Comparison of ENCODE assay signal across 9 cellular contexts in genomic region chr13:98541701-98542203, GRCh38. TPM values are rescaled to one million over a fixed set of nuclear protein-coding genes. Genes with fewer than 3 reads are reported as not detected.
DNase-seq lines count a peak whose midpoint lies in the region; ATAC-seq and FAIRE-seq lines count a peak whose summit lies in the region.
"Had no signal": no experiment of that assay in that cellular context is flagged by ENCODE, and none has a peak within 500 bp of the region (broad histone marks: within the 10 kb centered on the region; RNA-seq: fewer than 3 reads in every experiment).

No MANE protein-coding gene starts in this region.

- peak; percentile 70 for FAIRE-seq in GM19239 (lab: Jason Lieb, UNC)

- intact Hi-C loops in sciatic nerve (cut with DNase I): no loop called here

- ATAC-seq in sciatic nerve: peak; percentile 20

- peak overlapping the region; percentile 18 for H3K27ac ChIP-seq in epithelial cell of prostate

- DNase-seq in GM19239 (ENCODE audit: insufficient read length, low spot score): no peak
- peak; percentile 50 for DNase-seq in SK-N-DZ (ENCODE audit: low spot score)
- DNase-seq in epithelial cell of prostate (ENCODE audit: low read depth, low spot score): no peak
- DNase-seq in sciatic nerve (ENCODE audit: low spot score): no peak
- DNase-seq in NCI-H146 (lab: John Stamatoyannopoulos, UW): no peak
- DNase-seq in cortex of kidney (lab: John Stamatoyannopoulos, UW): no peak
- no peak for DNase-seq in stimulated activated CD4-positive, alpha-beta T cell treated with anti-CD3 and anti-CD28 coated beads, Interleukin-2, amount 100 ng/mL, for 24 hours
- no peak for DNase-seq in foreskin melanocyte
- DNase-seq: NCI-H1436 had no signal

RNA-seq across cellular contexts. Expression of gene STK24, which starts 35.2 kb away (rescaled TPM):
- polyA plus RNA-seq in SK-N-DZ (2014; cell fraction: cytosol; rRNA removed): 61.7 and 68.1 TPM in 2 replicates
- polyA plus RNA-seq in SK-N-DZ (2014; cell fraction: nucleus; rRNA removed): 36.7 and 43.0 TPM in 2 replicates
- 44.2 TPM for total RNA-seq in sciatic nerve
